In the genomic region with DNA sequence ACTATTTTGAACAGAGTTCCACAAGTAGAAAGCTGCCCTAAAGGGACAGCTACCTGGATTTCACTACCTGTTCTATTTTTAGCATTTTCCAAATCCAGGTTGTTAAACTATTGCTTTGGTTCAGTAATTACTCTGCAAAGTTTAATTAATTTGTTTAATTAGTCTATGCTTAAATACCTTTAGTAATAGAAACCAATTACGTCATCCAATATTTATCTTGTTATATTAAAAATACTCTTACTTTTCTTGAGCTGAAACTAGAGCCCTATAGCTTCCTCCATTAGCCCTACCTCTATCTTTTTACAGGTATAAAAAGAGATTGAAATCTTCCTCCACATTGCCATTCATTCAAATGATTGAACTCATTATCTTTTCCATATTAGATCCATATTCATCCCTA, we compare ENCODE assay signal across 36 cellular contexts.
"Had no signal": no experiment of that assay in that cellular context is flagged by ENCODE, and none has a peak within 500 bp of the region (broad histone marks: within the 10 kb centered on the region; RNA-seq: fewer than 3 reads in every experiment).

No MANE protein-coding gene starts in this region.

- H3K4me3 ChIP-seq: MG63 had no signal

- DNase-seq: Karpas-422, Kasumi-1, MG63, MM.1S, MV-4-11, NCI-H1048, NCI-H1092, NCI-H1092 treated with DMSO at 0.1 percent for 48 hours, NCI-H1105, NCI-H1105 treated with DMSO at 0.1 percent for 48 hours, NCI-H1417, NCI-H1417 treated with DMSO at 0.1 percent for 48 hours, NCI-H1436, NCI-H1436 treated with DMSO at 0.1 percent for 48 hours, NCI-H146, NCI-H1694, NCI-H1694 treated with DMSO at 0.1 percent for 48 hours, NCI-H187, NCI-H187 treated with DMSO at 0.1 percent for 48 hours, NCI-H1930, NCI-H2029, NCI-H2029 treated with DMSO at 0.1 percent for 48 hours, NCI-H2081, NCI-H2081 treated with DMSO at 0.1 percent for 48 hours, NCI-H2107, NCI-H2171, NCI-H2171 treated with DMSO at 0.1 percent for 48 hours, NCI-H2227 treated with DMSO at 0.1 percent for 48 hours, NCI-H226, NCI-H345, NCI-H446, NCI-H446 treated with DMSO at 0.1 percent for 48 hours, NCI-H510A, NCI-H510A treated with DMSO at 0.1 percent for 48 hours, NCI-H524, NCI-H524 treated with DMSO at 0.1 percent for 48 hours had no signal

- H3K36me3 ChIP-seq: MG63 had no signal

- H3K9me3 ChIP-seq: MG63 had no signal

- H3K27me3 ChIP-seq: MG63 had no signal
